ENCODE assay signal across 8 cellular contexts in the genomic region with DNA sequence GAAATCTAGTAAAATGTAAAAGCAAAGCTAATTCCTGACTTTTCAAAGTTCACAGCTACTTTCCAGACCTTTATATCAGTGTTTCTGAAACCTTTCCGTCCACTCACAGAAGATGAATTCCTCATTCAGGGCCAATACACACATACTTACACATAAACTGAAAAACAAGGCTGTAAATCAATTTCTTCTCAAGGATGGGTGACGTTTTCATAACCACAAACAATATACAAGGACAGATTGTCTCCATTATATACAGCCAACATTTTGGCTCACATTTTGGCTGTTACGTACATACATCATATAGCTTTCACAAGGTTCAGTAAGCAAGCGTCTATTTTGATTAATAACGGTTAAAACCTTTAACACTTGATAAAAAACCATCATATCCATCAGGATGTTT. TPM values are rescaled to one million over a fixed set of nuclear protein-coding genes. Genes with fewer than 3 reads are reported as not detected.
DNase-seq lines count a peak whose midpoint lies in the region; ATAC-seq and TF ChIP-seq lines count a peak whose summit lies in the region.

No MANE protein-coding gene starts in this region.

- POLR2A ChIA-PET in A673 (lab: Charles Lee; ENCODE audit: low non-redundant PET), result no interaction called here

- DNase-seq in A673 (ENCODE audit: low spot score), result no peak
- DNase-seq in HCEC 1CT, result peak; percentile 37
- no peak for DNase-seq in ascending aorta (ENCODE audit: low spot score in 2 of 2)
- DNase-seq in lower lobe of right lung, result no peak
- no peak for DNase-seq in GOT3 (lab: John Stamatoyannopoulos, UW)

- ATAC-seq in lower lobe of right lung, result no peak
- no peak for ATAC-seq in GM18861 (IDR thresholded peaks at IDR 0.05; ENCODE audit: unreplicated experiment)
- no peak for ATAC-seq in GM18498 (IDR thresholded peaks at IDR 0.05; ENCODE audit: unreplicated experiment)
- no peak for ATAC-seq in HG03159 (IDR thresholded peaks at IDR 0.05; ENCODE audit: unreplicated experiment)

- no peaks in the 10 kb centered on the region for H3K9me3 ChIP-seq in A673 (ENCODE audit: low read depth, low read length, poor library complexity, severe bottlenecking)
- H3K9me3 ChIP-seq in ascending aorta, result no peaks in the 10 kb centered on the region
- H3K9me3 ChIP-seq in lower lobe of right lung, result no peaks in the 10 kb centered on the region

- peaks cover 9% of the 10 kb centered on the region for H3K4me1 ChIP-seq in A673 (ENCODE audit: insufficient read depth, low read length, poor library complexity, severe bottlenecking)
- H3K4me1 ChIP-seq in ascending aorta, result peaks cover 6 to 10% of the 10 kb centered on the region in 2 donors
- H3K4me1 ChIP-seq in lower lobe of right lung, result peaks cover 20% of the 10 kb centered on the region

- BruUV-seq in A673 (replicated peaks; lab: Mats Ljungman, UMichigan), result no TSS peak

- no peak for TF ChIP-seq CTCF in A673 (conservative IDR thresholded peaks at IDR 0.05; ENCODE audit: low read depth, low read length)
- TF ChIP-seq CTCF in ascending aorta (IDR thresholded peaks at IDR 0.05), result no peak
- no peak for TF ChIP-seq CTCF in lower lobe of right lung (IDR thresholded peaks at IDR 0.05)

- intact Hi-C loops in A673 (cut with micrococcal nuclease; ENCODE audit: unreplicated experiment) (loop anchor here (2.0 kb wide), 1 partner anchor 31 kb away; no protein-coding TSS in a partner anchor), ascending aorta (cut with DNase I) (loop anchor here (2.0 to 5.0 kb wide), 2 partner anchors 63 to 724 kb away; a partner anchor contains a TSS), lower lobe of right lung (cut with DNase I) (no loop called here)

- H3K4me3 ChIP-seq in A673 (ENCODE audit: low read depth, low read length, poor library complexity, severe bottlenecking), result peak overlapping the region; percentile 81
- peak overlapping the region; percentile 79 to 98 for H3K4me3 ChIP-seq in ascending aorta
- peak overlapping the region; percentile 94 for H3K4me3 ChIP-seq in lower lobe of right lung

- CTCF ChIA-PET in A673 (lab: Charles Lee), result no interaction called here

- peak overlapping the region; percentile 88 for H3K27ac ChIP-seq in A673 (ENCODE audit: low read depth, low read length, poor library complexity, severe bottlenecking)
- no peak overlapping the region for H3K27ac ChIP-seq in ascending aorta
- H3K27ac ChIP-seq in lower lobe of right lung, result no peak overlapping the region

- no peaks in the 10 kb centered on the region for H3K36me3 ChIP-seq in A673 (ENCODE audit: insufficient read depth, low read length, poor library complexity, severe bottlenecking)
- H3K36me3 ChIP-seq in ascending aorta, result no peaks in the 10 kb centered on the region
- no peaks in the 10 kb centered on the region for H3K36me3 ChIP-seq in lower lobe of right lung

- H3K27me3 ChIP-seq in A673 (replicated peaks; ENCODE audit: insufficient read depth, low read depth, low read length, poor library complexity) (no peaks in the 10 kb centered on the region), ascending aorta (no peaks in the 10 kb centered on the region), lower lobe of right lung (ENCODE audit: low read depth) (peaks cover 5% of the 10 kb centered on the region)

RNA-seq across cellular contexts. Expression of a gene that starts 1.4 kb away (rescaled TPM):
- total RNA-seq in A673 (2021) (65.1 and 66.1 TPM in 2 replicates), ascending aorta (16.4 TPM), lower lobe of right lung (39.1 TPM)
